In genomic region chr10:114678806-114679205, GRCh38 we compare ENCODE assay signal across 2 cellular contexts.
TF ChIP-seq lines count a peak whose summit lies in the region.

No MANE protein-coding gene starts in this region.

TF ChIP-seq in HEK293, 187 proteins besides CTCF, POLR2A, EP300 and RAD21:
- TF ChIP-seq ZNF112 (tag by site-specific recombination; IDR thresholded peaks at IDR 0.05) (no peak), KLF17 (tag by site-specific recombination; IDR thresholded peaks at IDR 0.05) (no peak), SP3 (tag by site-specific recombination; IDR thresholded peaks at IDR 0.05) (no peak), ZNF366 (tag by site-specific recombination; conservative IDR thresholded peaks at IDR 0.05) (0 out of 2 replicates have a peak, but pooled peaks have one; percentile 43)

TF ChIP-seq in endothelial cell of umbilical vein, 7 proteins besides CTCF, POLR2A, EP300 and RAD21:
- TF ChIP-seq EZH2 (IDR thresholded peaks at IDR 0.05; ENCODE audit: borderline replicate concordance, low read depth, low read length, severe bottlenecking) (no peak), POLR2AphosphoS5 (IDR thresholded peaks at IDR 0.05; ENCODE audit: insufficient read depth, low read depth, low read length) (no peak), FOS (IDR thresholded peaks at IDR 0.05; ENCODE audit: borderline replicate concordance, insufficient read depth, low read length) (no peak), GATA2 (IDR thresholded peaks at IDR 0.05; ENCODE audit: insufficient read depth, insufficient read length, low read depth, low read length) (no peak), MYC (IDR thresholded peaks at IDR 0.05; ENCODE audit: low read depth, low read length) (no peak), JUN (IDR thresholded peaks at IDR 0.05; ENCODE audit: borderline replicate concordance, insufficient read depth, insufficient read length, low read depth) (no peak)
- TF ChIP-seq, protein P1, sequence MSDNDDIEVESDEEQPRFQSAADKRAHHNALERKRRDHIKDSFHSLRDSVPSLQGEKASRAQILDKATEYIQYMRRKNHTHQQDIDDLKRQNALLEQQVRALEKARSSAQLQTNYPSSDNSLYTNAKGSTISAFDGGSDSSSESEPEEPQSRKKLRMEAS (IDR thresholded peaks at IDR 0.05; ENCODE audit: insufficient read depth, insufficient read length): no peak
